14 cellular contexts compared by ENCODE assay signal in genomic region chr22:42289671-42290269, GRCh38. TPM values are rescaled to one million over a fixed set of nuclear protein-coding genes. Genes with fewer than 3 reads are reported as not detected.
DNase-seq lines count a peak whose midpoint lies in the region; ATAC-seq and TF ChIP-seq lines count a peak whose summit lies in the region.
"Had no signal": no experiment of that assay in that cellular context is flagged by ENCODE, and none has a peak within 500 bp of the region (broad histone marks: within the 10 kb centered on the region; RNA-seq: fewer than 3 reads in every experiment).

No MANE protein-coding gene starts in this region.

- no peak overlapping the region for H4K91ac ChIP-seq in neuronal stem cell (ENCODE audit: low read depth, low read length, poor library complexity)

- DNase-seq in D341Med (ENCODE audit: low spot score), result peak; percentile 93
- DNase-seq in NCI-H1694 (lab: John Stamatoyannopoulos, UW), result peak; percentile 47
- peak; percentile 54 for DNase-seq in astrocyte of the cerebellum (ENCODE audit: low read depth)
- DNase-seq in neuronal stem cell (ENCODE audit: low spot score), result no peak
- no peak for DNase-seq in SHP77 (lab: John Stamatoyannopoulos, UW)
- no peak for DNase-seq in stimulated activated CD4-positive, alpha-beta T cell treated with anti-CD3 and anti-CD28 coated beads, Interleukin-4, amount 100 ng/mL, for 24 hours
- DNase-seq: activated CD4-positive, alpha-beta T cell treated with anti-CD3 and anti-CD28 coated beads for 36 hours; activated gamma-delta T cell treated with Interleukin-2 at 50 U/mL for 16 hours; AML-193; colonic mucosa; H9; NCI-H1092 had no signal

- in situ Hi-C loops in astrocyte of the cerebellum (cut with HindIII; ENCODE audit: low sequenced_read_pairs), result no loop called here

- H2BK15ac ChIP-seq in neuronal stem cell (ENCODE audit: low read length), result no peak overlapping the region

- no peak overlapping the region for H3K4ac ChIP-seq in neuronal stem cell (ENCODE audit: low read length)

- H2AK5ac ChIP-seq in neuronal stem cell (ENCODE audit: low read depth, low read length), result peak overlapping the region; percentile 85

- peak overlapping the region; percentile 31 for H2BK5ac ChIP-seq in neuronal stem cell (ENCODE audit: low read length)

- H3K18ac ChIP-seq in neuronal stem cell (ENCODE audit: low read length), result peak overlapping the region; percentile 72

- no peak overlapping the region for H2AFZ ChIP-seq in neuronal stem cell (ENCODE audit: low read length)

- no peaks in the 10 kb centered on the region for H3K9me3 ChIP-seq in neuronal stem cell (replicated peaks in 1 of 2; ENCODE audit: control insufficient read depth in 2 of 2, insufficient read depth in 1 of 2, low read depth in 1 of 2, low read length in 2 of 2)
- H3K9me3 ChIP-seq: colonic mucosa had no signal

- no peaks in the 10 kb centered on the region for H3K79me1 ChIP-seq in neuronal stem cell (ENCODE audit: low read depth, low read length)

- peak overlapping the region; percentile 15 for H3K9ac ChIP-seq in neuronal stem cell (ENCODE audit: low read depth, low read length, poor library complexity)
- H3K9ac ChIP-seq: KMS-11 had no signal

- no peak overlapping the region for H3K4me3 ChIP-seq in astrocyte of the cerebellum (ENCODE audit: low read depth, low read length)
- no peak overlapping the region for H3K4me3 ChIP-seq in neuronal stem cell (ENCODE audit: low read length in 2 of 2)
- H3K4me3 ChIP-seq: colonic mucosa had no signal

- H3K27me3 ChIP-seq in neuronal stem cell (ENCODE audit: control insufficient read depth in 3 of 3, insufficient read depth in 3 of 3, low read depth in 1 of 3, low read length in 3 of 3), result peaks cover 0 to 8% (median 0%) of the 10 kb centered on the region in 3 experiments
- H3K27me3 ChIP-seq: colonic mucosa had no signal

- no peak overlapping the region for H2BK120ac ChIP-seq in neuronal stem cell (ENCODE audit: low read depth, low read length)

- H3K36me3 ChIP-seq in neuronal stem cell (replicated peaks in 1 of 2; ENCODE audit: control insufficient read depth in 2 of 2, insufficient read depth in 2 of 2, low read length in 2 of 2), result no peaks in the 10 kb centered on the region
- H3K36me3 ChIP-seq: colonic mucosa had no signal

- H3K23ac ChIP-seq in neuronal stem cell (ENCODE audit: low read depth, low read length, poor library complexity), result no peak overlapping the region

- no peak overlapping the region for H4K8ac ChIP-seq in neuronal stem cell (ENCODE audit: low read depth, low read length)

- no peak overlapping the region for H3K27ac ChIP-seq in neuronal stem cell (replicated peaks; ENCODE audit: low read length)
- H3K27ac ChIP-seq: colonic mucosa, KMS-11 had no signal

- no peak overlapping the region for H3K14ac ChIP-seq in neuronal stem cell (ENCODE audit: low read length)

- no peak for TF ChIP-seq CTCF in astrocyte of the cerebellum (IDR thresholded peaks at IDR 0.05; ENCODE audit: low read depth, low read length, missing control alignments)

- no peak for ATAC-seq in HG02588 (IDR thresholded peaks at IDR 0.05; ENCODE audit: unreplicated experiment)
- ATAC-seq: activated CD4-positive, alpha-beta T cell treated with anti-CD3 and anti-CD28 coated beads for 36 hours had no signal

- H3K4me2 ChIP-seq in neuronal stem cell (ENCODE audit: insufficient read depth, low read length, poor library complexity, severe bottlenecking), result no peak overlapping the region
- H3K4me2 ChIP-seq: KMS-11 had no signal

- peaks cover 24 to 55% of the 10 kb centered on the region in 2 donors for H3K4me1 ChIP-seq in neuronal stem cell (ENCODE audit: control insufficient read depth in 2 of 2, insufficient read depth in 1 of 2, low read depth in 1 of 2, low read length in 2 of 2)

- no peak overlapping the region for H2BK12ac ChIP-seq in neuronal stem cell (ENCODE audit: low read length)

- WGBS in neuronal stem cell (ENCODE audit: extremely low coverage in 2 of 2, insufficient read length in 2 of 2, insufficient replicate concordance in 1 of 2), 2 donors, result no CpG with 5 or more reads among the region's 28 CpGs

RNA-seq across cellular contexts. Expression of gene TCF20, which starts 19.3 kb away (rescaled TPM):
- 18.5 TPM for polyA plus RNA-seq in neuronal stem cell (2013, experiment 1 of 2)
- 19.2 TPM for polyA plus RNA-seq in neuronal stem cell (2013, experiment 2 of 2)

Comparison
In these comparisons a context has a peak if more than half of its experiments do, and no peak if none do; other contexts are left out.
1. DNase-seq: peak in D341Med (single experiment), NCI-H1694 (single experiment) and astrocyte of the cerebellum (single experiment); none in neuronal stem cell (single experiment), SHP77 (0 of 2) and stimulated activated CD4-positive, alpha-beta T cell treated with anti-CD3 and anti-CD28 coated beads, Interleukin-4, amount 100 ng/mL, for 24 hours (single experiment).